Comparison of ENCODE assay signal across 24 cellular contexts in the genomic region with DNA sequence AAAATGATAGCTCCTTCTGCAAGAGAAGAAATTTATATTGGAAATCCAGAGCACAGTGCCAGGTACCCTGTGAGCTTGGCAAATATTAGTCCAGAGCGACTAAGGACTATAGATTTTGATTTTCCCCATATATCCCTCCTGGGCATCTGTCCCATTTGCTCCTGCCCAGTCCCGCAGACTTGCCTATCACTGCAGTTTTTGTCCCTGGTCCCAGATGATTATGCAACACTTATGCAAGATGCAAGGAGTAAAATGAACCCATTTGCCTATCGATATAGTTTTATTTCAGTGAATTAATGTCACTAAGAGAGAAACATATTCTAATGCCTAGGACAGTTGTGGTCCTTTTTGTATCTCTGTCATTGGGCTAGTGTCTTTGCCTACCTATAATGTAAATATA.
A peak's percentile ranks its signal among the peaks of the same experiment; 100 is the strongest.
DNase-seq lines count a peak whose midpoint lies in the region; ATAC-seq, FAIRE-seq and TF ChIP-seq lines count a peak whose summit lies in the region.
"Had no signal": no experiment of that assay in that cellular context is flagged by ENCODE, and none has a peak within 500 bp of the region (broad histone marks: within the 10 kb centered on the region; RNA-seq: fewer than 3 reads in every experiment).

No MANE protein-coding gene starts in this region.

- POLR2A ChIA-PET in HepG2 (lab: Yijun Ruan, JAX), result interaction anchor here (2.2 kb wide), 1 partner anchor 219 kb away, joined by 4 read pairs; no protein-coding TSS in a partner anchor

- ATAC-seq in left ventricle myocardium superior, result peak; percentile 33
- no peak for ATAC-seq in left cardiac atrium
- ATAC-seq in HepG2, result no peak
- no peak for ATAC-seq in gastrocnemius medialis
- ATAC-seq in HG03354 (IDR thresholded peaks at IDR 0.05; ENCODE audit: poor library complexity, severe bottlenecking, unreplicated experiment), result no peak
- ATAC-seq: Panc1 had no signal

- no peak for TF ChIP-seq RAD21 in HepG2 (CRISPR knock-in tag; IDR thresholded peaks at IDR 0.05)

- H3K27me3 ChIP-seq in HepG2 (ENCODE audit: control insufficient read depth in 1 of 2, insufficient read depth in 2 of 2, low read length in 2 of 2) (no peaks in the 10 kb centered on the region), gastrocnemius medialis (no peaks in the 10 kb centered on the region)
- H3K27me3 ChIP-seq: MG63 had no signal

- no peak overlapping the region for H3K4me3 ChIP-seq in HepG2 (replicated peaks in 1 of 3; ENCODE audit: insufficient read depth in 1 of 3, low read depth in 2 of 3, low read length in 3 of 3)
- no peak overlapping the region for H3K4me3 ChIP-seq in gastrocnemius medialis
- H3K4me3 ChIP-seq: MG63 had no signal

- WGBS in HepG2 (ENCODE audit: low lambda C conversion rate), result 95% methylated on average over 3 of the region's 3 CpGs

- no peak overlapping the region for H2AFZ ChIP-seq in HepG2 (ENCODE audit: low read length)

- intact Hi-C loops in left ventricle myocardium superior (cut with micrococcal nuclease) (loop anchor here (5.0 kb wide), 1 partner anchor 630 kb away; no protein-coding TSS in a partner anchor), left cardiac atrium (cut with DNase I) (loop anchor here (5.0 to 10.0 kb wide), 2 partner anchors 218 to 635 kb away; a partner anchor contains a TSS), HepG2 (cut with micrococcal nuclease; ENCODE audit: unreplicated experiment) (no loop called here), gastrocnemius medialis (cut with DNase I; ENCODE audit: low total_unique reads) (loop anchor here (10.0 kb wide), 2 partner anchors 198 to 738 kb away; no protein-coding TSS in a partner anchor)

- no TSS peak for BruUV-seq in HepG2 (replicated peaks; lab: Mats Ljungman, UMichigan)

- TF ChIP-seq POLR2A in HepG2 (IDR thresholded peaks at IDR 0.05; ENCODE audit: insufficient read depth in 1 of 2, low read depth in 2 of 2, low read length in 2 of 2) (no peak), gastrocnemius medialis (IDR thresholded peaks at IDR 0.05) (no peak)

- CTCF ChIA-PET in HepG2 (lab: Yijun Ruan, JAX; ENCODE audit: low intra/inter-chr PET ratio, low total read pairs), result no interaction called here

- no peak for FAIRE-seq in HepG2 (lab: Jason Lieb, UNC)
- FAIRE-seq: A204.1, GM12891 had no signal

- no peaks in the 10 kb centered on the region for H3K79me2 ChIP-seq in HepG2 (ENCODE audit: insufficient read depth, low read length)

- H3K4me2 ChIP-seq in HepG2 (ENCODE audit: low read depth, low read length), result no peak overlapping the region
- H3K4me2 ChIP-seq: SK-N-SH had no signal

- no peaks in the 10 kb centered on the region for H3K9me3 ChIP-seq in HepG2 (ENCODE audit: low read length)
- no peaks in the 10 kb centered on the region for H3K9me3 ChIP-seq in gastrocnemius medialis
- H3K9me3 ChIP-seq: MG63, SK-N-SH had no signal

- in situ Hi-C loops in HepG2 (cut with HindIII; ENCODE audit: extremely low pct_ligation_motif_present, low pct_unique_long_range_greater_than_20kb) (no loop called here), gastrocnemius medialis (cut with MboI; ENCODE audit: low sequenced_read_pairs in 4 of 4) (loop anchor here in 1 of 4 donors (5.0 kb wide), 1 partner anchor 635 kb away; no protein-coding TSS in a partner anchor)

- H3K9ac ChIP-seq in HepG2 (ENCODE audit: insufficient read depth, low read depth, low read length), result no peak overlapping the region
- H3K9ac ChIP-seq: SK-N-SH had no signal

- H4K20me1 ChIP-seq in HepG2 (ENCODE audit: insufficient read depth, low read length), result no peaks in the 10 kb centered on the region

- H3K36me3 ChIP-seq in HepG2 (replicated peaks in 1 of 2; ENCODE audit: control insufficient read depth in 1 of 2, insufficient read depth in 2 of 2, low read length in 2 of 2) (no peaks in the 10 kb centered on the region), gastrocnemius medialis (no peaks in the 10 kb centered on the region)
- H3K36me3 ChIP-seq: MG63 had no signal

- no peak for TF ChIP-seq CTCF in HepG2 (CRISPR knock-in tag; IDR thresholded peaks at IDR 0.05)
- no peak for TF ChIP-seq CTCF in gastrocnemius medialis (IDR thresholded peaks at IDR 0.05 in 4 of 5, conservative IDR thresholded peaks at IDR 0.05 in 1 of 5)

- no peak overlapping the region for H3K27ac ChIP-seq in HepG2 (ENCODE audit: extremely low read length, insufficient read depth, low read length)
- H3K27ac ChIP-seq in gastrocnemius medialis, result no peak overlapping the region
- H3K27ac ChIP-seq: HL-60 had no signal

- no peak for DNase-seq in left ventricle myocardium superior
- no peak for DNase-seq in left cardiac atrium
- DNase-seq in RPMI7951 (ENCODE audit: low read depth), result peak; percentile 11
- no peak for DNase-seq in HepG2 (ENCODE audit: low spot score)
- DNase-seq in gastrocnemius medialis, result no peak
- DNase-seq in DMS153 (lab: John Stamatoyannopoulos, UW), result no peak
- DNase-seq: C1 segment of cervical spinal cord, COR-L47, DMS79, GF-D8, GOT3, HCEC 1CT, KBM-7, MG63, NCI-H1105 treated with DMSO at 0.1 percent for 48 hours, NCI-H146, NCI-H1930, NCI-H526 treated with DMSO at 0.1 percent for 48 hours, SK-N-SH had no signal

- H3K4me1 ChIP-seq in HepG2 (ENCODE audit: insufficient read depth, low read length) (peaks cover 47% of the 10 kb centered on the region), gastrocnemius medialis (peaks cover 0 to 14% of the 10 kb centered on the region in 2 donors)

- TF ChIP-seq EP300 in HepG2 (IDR thresholded peaks at IDR 0.05; ENCODE audit: low read depth in 2 of 2, low read length in 2 of 2) (no peak), HepG2 (CRISPR knock-in tag; IDR thresholded peaks at IDR 0.05; ENCODE audit: borderline replicate concordance) (no peak)

TF ChIP-seq in HepG2, 621 proteins besides CTCF, POLR2A, EP300 and RAD21:
- TF ChIP-seq CEBPB (IDR thresholded peaks at IDR 0.05; ENCODE audit: borderline replicate concordance, low read depth, low read length), result peak; percentile 73
- TF ChIP-seq CEBPG (CRISPR knock-in tag; IDR thresholded peaks at IDR 0.05), result peak; percentile 48; the same call in 1 of the 2 replicates
- TF ChIP-seq SRSF9 (IDR thresholded peaks at IDR 0.05; ENCODE audit: borderline replicate concordance, insufficient read depth, low read depth, low read length, poor library complexity, severe bottlenecking), result no peak
- TF ChIP-seq ZNF746 (CRISPR knock-in tag; IDR thresholded peaks at IDR 0.05), result no peak
- TF ChIP-seq STAG1 (CRISPR knock-in tag; IDR thresholded peaks at IDR 0.05), result no peak
